In genomic region chr20:3934628-3935027, GRCh38 we compare ENCODE assay signal across 15 cellular contexts. TPM values are rescaled to one million over a fixed set of nuclear protein-coding genes. Genes with fewer than 3 reads are reported as not detected.
DNase-seq lines count a peak whose midpoint lies in the region; ATAC-seq and TF ChIP-seq lines count a peak whose summit lies in the region.
"Had no signal": no experiment of that assay in that cellular context is flagged by ENCODE, and none has a peak within 500 bp of the region (broad histone marks: within the 10 kb centered on the region; RNA-seq: fewer than 3 reads in every experiment).

No MANE protein-coding gene starts in this region.

- H3K27ac ChIP-seq in esophagus muscularis mucosa (replicated peaks in 1 of 4) (peak overlapping the region; percentile 52 to 73 (median 66)), mesenchymal stem cell (ENCODE audit: low read length, poor library complexity, severe bottlenecking) (no peak overlapping the region), tibial artery (peak overlapping the region; percentile 62 to 76)
- H3K27ac ChIP-seq in effector memory CD4-positive, alpha-beta T cell (ENCODE audit: insufficient read depth, low read length, poor library complexity, severe bottlenecking) = no peak overlapping the region
- H3K27ac ChIP-seq in CD8-positive, alpha-beta T cell (ENCODE audit: low read depth, low read length) = no peak overlapping the region
- H3K27ac ChIP-seq: foreskin keratinocyte had no signal

- H3K18ac ChIP-seq in mesenchymal stem cell (ENCODE audit: low read depth in 1 of 2, low read length in 2 of 2) = no peak overlapping the region

- CTCF ChIA-PET in CD8-positive, alpha-beta T cell (lab: Charles Lee) = no interaction called here

- no peak overlapping the region for H4K91ac ChIP-seq in mesenchymal stem cell (ENCODE audit: low read length)

- H3K9me3 ChIP-seq in esophagus muscularis mucosa (no peaks in the 10 kb centered on the region), mesenchymal stem cell (ENCODE audit: control insufficient read depth, low read length) (no peaks in the 10 kb centered on the region), tibial artery (no peaks in the 10 kb centered on the region)
- no peaks in the 10 kb centered on the region for H3K9me3 ChIP-seq in effector memory CD4-positive, alpha-beta T cell (ENCODE audit: control insufficient read depth, low read length)
- H3K9me3 ChIP-seq in CD8-positive, alpha-beta T cell (ENCODE audit: low read length) = no peaks in the 10 kb centered on the region

- H3K4me1 ChIP-seq in esophagus muscularis mucosa (peaks cover 38 to 63% (median 54%) of the 10 kb centered on the region in 4 donors), mesenchymal stem cell (ENCODE audit: control insufficient read depth, insufficient read depth, low read depth, low read length) (peaks cover 23% of the 10 kb centered on the region), tibial artery (peaks cover 0 to 69% (median 49%) of the 10 kb centered on the region in 4 donors)
- H3K4me1 ChIP-seq in effector memory CD4-positive, alpha-beta T cell (ENCODE audit: control insufficient read depth, insufficient read depth, low read length, poor library complexity, severe bottlenecking) = peaks cover 5% of the 10 kb centered on the region
- peaks cover 16% of the 10 kb centered on the region for H3K4me1 ChIP-seq in CD8-positive, alpha-beta T cell (ENCODE audit: insufficient read depth, low read length)
- H3K4me1 ChIP-seq: foreskin keratinocyte had no signal

- DNase-seq in DMS 273 (lab: John Stamatoyannopoulos, UW; ENCODE audit: unreplicated experiment) (peak; percentile 52), DMS 273 treated with DMSO at 0.1 percent for 48 hours (lab: John Stamatoyannopoulos, UW) (no peak), esophagus muscularis mucosa (ENCODE audit: extremely low spot score) (no peak), mesenchymal stem cell (no peak), tibial artery (no peak), GF-D8 (lab: John Stamatoyannopoulos, UW) (no peak)
- no peak for DNase-seq in effector memory CD4-positive, alpha-beta T cell
- DNase-seq in CD8-positive, alpha-beta T cell = no peak
- DNase-seq: activated CD4-positive, alpha-beta memory T cell treated with anti-CD3 and anti-CD28 coated beads, Interleukin-2, amount 10 ng/mL, durations not matched to agents 7 days and 5 days; foreskin keratinocyte; immature natural killer cell; midbrain; NCI-H82 had no signal

- H3K4me3 Mint-ChIP-seq in CD8-positive, alpha-beta T cell = no peak overlapping the region
- H3K4me3 Mint-ChIP-seq: activated CD4-positive, alpha-beta memory T cell treated with anti-CD3 and anti-CD28 coated beads, Interleukin-2, amount 10 ng/mL, durations not matched to agents 7 days and 5 days; immature natural killer cell; type B pancreatic cell had no signal

- no peak overlapping the region for H2BK12ac ChIP-seq in mesenchymal stem cell (ENCODE audit: low read length in 2 of 2)

- no peak overlapping the region for H3K14ac ChIP-seq in mesenchymal stem cell (ENCODE audit: low read length in 2 of 2)

- TF ChIP-seq POLR2A in esophagus muscularis mucosa (IDR thresholded peaks at IDR 0.05; ENCODE audit: low read depth) = no peak

- peaks cover 0 to 10% (median 0%) of the 10 kb centered on the region in 4 donors for H3K36me3 ChIP-seq in esophagus muscularis mucosa
- H3K36me3 ChIP-seq in mesenchymal stem cell (ENCODE audit: control insufficient read depth in 1 of 2, insufficient read depth in 2 of 2, low read depth in 1 of 2, low read length in 2 of 2) = peaks cover 8 to 93% of the 10 kb centered on the region in 2 experiments
- H3K36me3 ChIP-seq in tibial artery = peaks cover 0 to 15% (median 0%) of the 10 kb centered on the region in 3 donors
- H3K36me3 ChIP-seq in effector memory CD4-positive, alpha-beta T cell (ENCODE audit: control insufficient read depth, insufficient read depth, low read length) = no peaks in the 10 kb centered on the region
- H3K36me3 ChIP-seq in CD8-positive, alpha-beta T cell (ENCODE audit: insufficient read depth, low read length) = no peaks in the 10 kb centered on the region

- H3K27me3 ChIP-seq in esophagus muscularis mucosa (no peaks in the 10 kb centered on the region), mesenchymal stem cell (ENCODE audit: control insufficient read depth in 1 of 2, insufficient read depth in 1 of 2, low read length in 2 of 2) (no peaks in the 10 kb centered on the region), tibial artery (no peaks in the 10 kb centered on the region)
- H3K27me3 ChIP-seq in effector memory CD4-positive, alpha-beta T cell (replicated peaks; ENCODE audit: control insufficient read depth, insufficient read depth, low read length, poor library complexity, severe bottlenecking) = no peaks in the 10 kb centered on the region
- H3K27me3 ChIP-seq in CD8-positive, alpha-beta T cell (ENCODE audit: insufficient read depth, low read length) = no peaks in the 10 kb centered on the region
- H3K27me3 ChIP-seq: foreskin keratinocyte had no signal

- H4K8ac ChIP-seq in mesenchymal stem cell (ENCODE audit: low read length) = no peak overlapping the region

- H3K36me3 Mint-ChIP-seq in CD8-positive, alpha-beta T cell = peaks cover 34% of the 10 kb centered on the region

- no peak for TF ChIP-seq CTCF in esophagus muscularis mucosa (IDR thresholded peaks at IDR 0.05)
- no peak for TF ChIP-seq CTCF in tibial artery (IDR thresholded peaks at IDR 0.05)
- TF ChIP-seq CTCF in CD8-positive, alpha-beta T cell (IDR thresholded peaks at IDR 0.05) = no peak

- H3K9ac ChIP-seq in mesenchymal stem cell (ENCODE audit: low read length) = peak overlapping the region; percentile 58

- H2BK15ac ChIP-seq in mesenchymal stem cell (ENCODE audit: low read depth, poor library complexity, severe bottlenecking) = no peak overlapping the region

- H3K4ac ChIP-seq in mesenchymal stem cell (ENCODE audit: low read depth in 1 of 2, low read length in 2 of 2) = no peak overlapping the region

- POLR2A ChIA-PET in CD8-positive, alpha-beta T cell (lab: Charles Lee) = no interaction called here

- H2BK5ac ChIP-seq in mesenchymal stem cell (ENCODE audit: low read depth, low read length, poor library complexity, severe bottlenecking) = no peak overlapping the region

- TF ChIP-seq EP300 in esophagus muscularis mucosa (IDR thresholded peaks at IDR 0.05) = no peak

- H3K23ac ChIP-seq in mesenchymal stem cell (ENCODE audit: low read length in 2 of 2) = no peak overlapping the region

- H2BK120ac ChIP-seq in mesenchymal stem cell (ENCODE audit: low read depth, low read length) = no peak overlapping the region

- H3K4me3 ChIP-seq in esophagus muscularis mucosa (no peak overlapping the region), mesenchymal stem cell (ENCODE audit: insufficient read depth in 1 of 2, low read depth in 1 of 2, low read length in 2 of 2) (no peak overlapping the region), tibial artery (no peak overlapping the region)
- H3K4me3 ChIP-seq in effector memory CD4-positive, alpha-beta T cell (ENCODE audit: insufficient read depth, low read depth, low read length, poor library complexity, severe bottlenecking) = no peak overlapping the region
- H3K4me3 ChIP-seq in CD8-positive, alpha-beta T cell (ENCODE audit: low read depth, low read length) = no peak overlapping the region

- H3K4me1 Mint-ChIP-seq in CD8-positive, alpha-beta T cell (ENCODE audit: low read depth) = peaks cover 28% of the 10 kb centered on the region

- H3K9me3 Mint-ChIP-seq in CD8-positive, alpha-beta T cell = peaks cover 8% of the 10 kb centered on the region
- H3K9me3 Mint-ChIP-seq: activated T-helper 2 cell treated with anti-CD3 and anti-CD28 coated beads, Interferon-gamma antibody, Interleukin-2, Interleukin-4, amounts not matched to agents 10 μg/mL and 5 μg/mL and 100 μg/mL, durations not matched to agents 14 hours and 24 hours and 36 hours; immature natural killer cell; type B pancreatic cell had no signal

- no peak overlapping the region for H2AK5ac ChIP-seq in mesenchymal stem cell (ENCODE audit: low read length, severe bottlenecking)

- no peaks in the 10 kb centered on the region for H3K27me3 Mint-ChIP-seq in CD8-positive, alpha-beta T cell (ENCODE audit: low read depth)
- H3K27me3 Mint-ChIP-seq: activated CD4-positive, alpha-beta memory T cell treated with anti-CD3 and anti-CD28 coated beads, Interleukin-2, amount 10 ng/mL, durations not matched to agents 7 days and 5 days; type B pancreatic cell had no signal

- H3K79me1 ChIP-seq in mesenchymal stem cell (replicated peaks; ENCODE audit: low read length, poor library complexity, severe bottlenecking) = peaks cover 2% of the 10 kb centered on the region

- intact Hi-C loops in esophagus muscularis mucosa (cut with DNase I) (no loop called here), tibial artery (cut with DNase I; ENCODE audit: low total_unique reads) (no loop called here)
- intact Hi-C loops in CD8-positive, alpha-beta T cell (cut with DNase I, micrococcal nuclease) = loop anchor here in 1 of 2 experiments (5.0 kb wide), 2 partner anchors 58 to 78 kb away; no protein-coding TSS in a partner anchor

- H2AFZ ChIP-seq in mesenchymal stem cell (ENCODE audit: low read depth, low read length) = no peak overlapping the region

- H3K27ac Mint-ChIP-seq in CD8-positive, alpha-beta T cell = no peak overlapping the region
- H3K27ac Mint-ChIP-seq: activated CD4-positive, alpha-beta memory T cell treated with anti-CD3 and anti-CD28 coated beads, Interleukin-2, amount 10 ng/mL, durations not matched to agents 7 days and 5 days; type B pancreatic cell had no signal

- ATAC-seq in CD8-positive, alpha-beta T cell = no peak
- ATAC-seq: foreskin keratinocyte had no signal

- H3K4me2 ChIP-seq in mesenchymal stem cell (ENCODE audit: low read length, poor library complexity, severe bottlenecking) = no peak overlapping the region

- 66% methylated on average over 5 of the region's 5 CpGs for WGBS in esophagus muscularis mucosa
- 91% methylated on average over 5 of the region's 5 CpGs for WGBS in mesenchymal stem cell

RNA-seq across cellular contexts. Expression of gene PANK2, which starts 45.4 kb away (rescaled TPM):
- 10 to 100 TPM; 42.8 to 52.1 (median 46.6) TPM for total RNA-seq in esophagus muscularis mucosa
- polyA plus RNA-seq in mesenchymal stem cell (2013, experiment 1 of 2) = 21.4 TPM
- polyA plus RNA-seq in mesenchymal stem cell (2013, experiment 2 of 2) = 21.4 TPM
- total RNA-seq in CD8-positive, alpha-beta T cell = 10 to 100 TPM; 44.2 to 53.5 TPM

Comparison
In these comparisons a context has a peak if more than half of its experiments do, and no peak if none do; other contexts are left out.
1. H3K27ac ChIP-seq: peak in esophagus muscularis mucosa (4 of 4) and tibial artery (2 of 2); none in mesenchymal stem cell (single experiment), effector memory CD4-positive, alpha-beta T cell (single experiment) and CD8-positive, alpha-beta T cell (single experiment).